Comparison of ENCODE assay signal across 8 cellular contexts in the genomic region with DNA sequence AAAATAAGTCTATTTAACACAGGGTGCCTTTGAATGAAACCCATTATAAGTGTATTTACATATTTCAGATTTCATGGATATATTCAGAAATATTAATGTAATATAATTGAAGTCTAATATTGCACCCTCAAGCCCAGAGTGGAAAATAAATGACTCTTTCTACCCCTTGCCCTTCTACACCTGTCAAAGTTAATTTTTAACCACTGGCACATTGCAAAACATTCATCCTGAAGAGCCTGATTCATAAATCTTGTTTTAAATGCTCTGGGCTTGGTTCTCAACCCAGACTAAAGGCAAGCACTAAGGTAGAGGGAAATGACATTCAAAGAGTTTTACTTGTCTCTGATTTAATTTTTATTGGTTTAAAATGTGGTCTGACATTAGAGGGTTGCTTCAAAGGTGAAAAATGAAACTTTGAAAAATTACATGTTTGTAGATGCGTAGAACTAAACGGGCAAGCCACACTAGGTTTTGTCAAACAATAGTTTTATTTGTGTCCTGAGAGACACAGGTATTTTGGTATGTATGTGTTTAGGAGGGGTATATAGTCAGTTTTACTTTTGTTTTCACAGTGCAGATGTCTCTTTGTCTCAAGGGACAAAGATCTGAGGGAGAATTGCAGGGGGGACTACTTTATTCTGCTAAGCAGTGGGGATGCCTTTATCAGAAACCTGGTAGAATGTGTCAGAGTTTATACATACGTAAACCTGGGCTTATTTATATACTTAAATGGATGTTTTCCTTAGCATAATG.
DNase-seq lines count a peak whose midpoint lies in the region; ATAC-seq lines count a peak whose summit lies in the region.

No MANE protein-coding gene starts in this region.

- H3K27ac ChIP-seq in duodenal mucosa (ENCODE audit: low read depth, low read length), result peak overlapping the region; percentile 0

- no peaks in the 10 kb centered on the region for H3K27me3 ChIP-seq in duodenal mucosa (ENCODE audit: control insufficient read depth in 1 of 2, insufficient read depth in 2 of 2, low read length in 2 of 2)

- peak overlapping the region; percentile 17 to 22 for H3K4me3 ChIP-seq in duodenal mucosa (ENCODE audit: low read depth in 1 of 2, low read length in 2 of 2)

- no peaks in the 10 kb centered on the region for H3K9me3 Mint-ChIP-seq in activated CD8-positive, alpha-beta memory T cell treated with anti-CD3 and anti-CD28 coated beads, Interleukin-2, amount 10 ng/mL, durations not matched to agents 7 days and 5 days (ENCODE audit: low read depth)
- no peaks in the 10 kb centered on the region for H3K9me3 Mint-ChIP-seq in stimulated activated naive CD8-positive, alpha-beta T cell treated with anti-CD3 and anti-CD28 coated beads, Interleukin-15, amount 100 ng/mL, for 72 hours

- peak overlapping the region in 1 of 2 donors; percentile 25 for H3K9ac ChIP-seq in duodenal mucosa (ENCODE audit: low read depth in 1 of 2, low read length in 2 of 2)

- H3K36me3 Mint-ChIP-seq in activated CD8-positive, alpha-beta memory T cell treated with anti-CD3 and anti-CD28 coated beads, Interleukin-2, amount 10 ng/mL, durations not matched to agents 7 days and 5 days, result peaks cover 61% of the 10 kb centered on the region

- no peaks in the 10 kb centered on the region for H3K9me3 ChIP-seq in duodenal mucosa (ENCODE audit: control insufficient read depth in 1 of 2, low read length in 2 of 2)

- peak overlapping the region; percentile 77 for H3K27ac Mint-ChIP-seq in activated CD8-positive, alpha-beta memory T cell treated with anti-CD3 and anti-CD28 coated beads, Interleukin-2, amount 10 ng/mL, durations not matched to agents 7 days and 5 days
- peak overlapping the region; percentile 78 to 92 for H3K27ac Mint-ChIP-seq in stimulated activated naive CD8-positive, alpha-beta T cell treated with anti-CD3 and anti-CD28 coated beads, Interleukin-15, amount 100 ng/mL, for 72 hours

- H3K4me1 ChIP-seq in duodenal mucosa (ENCODE audit: control insufficient read depth in 1 of 2, insufficient read depth in 2 of 2, low read length in 2 of 2), result peaks cover 57 to 62% of the 10 kb centered on the region in 2 donors

- ATAC-seq in activated CD8-positive, alpha-beta memory T cell treated with anti-CD3 and anti-CD28 coated beads, Interleukin-2, amount 10 ng/mL, durations not matched to agents 7 days and 5 days, result peak; percentile 34
- peak; percentile 29 for ATAC-seq in HG03175 (IDR thresholded peaks at IDR 0.05; ENCODE audit: unreplicated experiment)
- peak; percentile 44 for ATAC-seq in stimulated activated naive CD8-positive, alpha-beta T cell treated with anti-CD3 and anti-CD28 coated beads, Interleukin-15, amount 100 ng/mL, for 72 hours

- CTCF ChIA-PET in activated CD8-positive, alpha-beta memory T cell treated with anti-CD3 and anti-CD28 coated beads, Interleukin-2, amount 10 ng/mL, durations not matched to agents 7 days and 5 days (lab: Charles Lee), result interaction anchor here (0.8 to 3.6 kb wide), 17 partner anchors 9 to 791 kb away, joined by 3 to 55 read pairs (median 6); no protein-coding TSS in a partner anchor

- H3K36me3 ChIP-seq in duodenal mucosa (ENCODE audit: control insufficient read depth in 1 of 2, insufficient read depth in 2 of 2, low read length in 2 of 2), result peaks cover 14 to 34% of the 10 kb centered on the region in 2 donors

- H3K4me1 Mint-ChIP-seq in activated CD8-positive, alpha-beta memory T cell treated with anti-CD3 and anti-CD28 coated beads, Interleukin-2, amount 10 ng/mL, durations not matched to agents 7 days and 5 days, result peaks cover 85% of the 10 kb centered on the region
- peaks cover 98% of the 10 kb centered on the region for H3K4me1 Mint-ChIP-seq in stimulated activated naive CD8-positive, alpha-beta T cell treated with anti-CD3 and anti-CD28 coated beads, Interleukin-15, amount 100 ng/mL, for 72 hours

- no peak for DNase-seq in activated CD8-positive, alpha-beta memory T cell treated with anti-CD3 and anti-CD28 coated beads, Interleukin-2, amount 10 ng/mL, durations not matched to agents 7 days and 5 days
- no peak for DNase-seq in activated CD8-positive, alpha-beta memory T cell treated with anti-CD3 and anti-CD28 coated beads for 24 hours
- no peak for DNase-seq in stimulated activated naive CD8-positive, alpha-beta T cell treated with anti-CD3 and anti-CD28 coated beads, Interleukin-15, amount 100 ng/mL, for 72 hours
- DNase-seq in NCI-H524 (lab: John Stamatoyannopoulos, UW) (no peak), HK-2 (ENCODE audit: unreplicated experiment) (no peak), HCEC 1CT (no peak)

- H3K4me3 Mint-ChIP-seq in activated CD8-positive, alpha-beta memory T cell treated with anti-CD3 and anti-CD28 coated beads, Interleukin-2, amount 10 ng/mL, durations not matched to agents 7 days and 5 days, result peak overlapping the region; percentile 60
- H3K4me3 Mint-ChIP-seq in stimulated activated naive CD8-positive, alpha-beta T cell treated with anti-CD3 and anti-CD28 coated beads, Interleukin-15, amount 100 ng/mL, for 72 hours, result peak overlapping the region; percentile 67 to 76

- no peaks in the 10 kb centered on the region for H3K27me3 Mint-ChIP-seq in activated CD8-positive, alpha-beta memory T cell treated with anti-CD3 and anti-CD28 coated beads, Interleukin-2, amount 10 ng/mL, durations not matched to agents 7 days and 5 days
- H3K27me3 Mint-ChIP-seq in stimulated activated naive CD8-positive, alpha-beta T cell treated with anti-CD3 and anti-CD28 coated beads, Interleukin-15, amount 100 ng/mL, for 72 hours, result no peaks in the 10 kb centered on the region
